ENCODE assay signal across 24 cellular contexts in the genomic region with DNA sequence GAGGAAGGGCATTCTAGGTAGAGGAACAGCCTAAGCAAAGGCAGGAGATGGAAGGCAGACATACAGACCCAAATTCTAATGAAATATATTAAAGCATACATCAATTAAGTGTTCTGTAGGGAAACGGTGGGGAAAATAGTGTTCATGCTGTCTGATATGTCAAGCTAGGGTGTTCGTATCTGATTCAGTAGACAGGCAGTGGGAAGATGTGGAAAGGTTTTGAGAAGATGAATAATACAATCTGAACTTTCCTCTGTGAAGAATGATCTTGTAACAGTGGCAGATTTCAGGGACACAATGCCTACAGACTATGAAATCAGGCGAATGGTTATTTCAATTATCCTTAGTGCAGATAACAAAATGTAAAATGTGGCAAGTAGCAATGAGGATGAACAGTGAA.
"Had no signal": no experiment of that assay in that cellular context is flagged by ENCODE, and none has a peak within 500 bp of the region (broad histone marks: within the 10 kb centered on the region; RNA-seq: fewer than 3 reads in every experiment).

No MANE protein-coding gene starts in this region.

- DNase-seq: activated B cell treated with CpG ODN at 0.5 μM for 24 hours; activated CD4-positive, alpha-beta T cell treated with anti-CD3 and anti-CD28 coated beads for 48 hours; activated CD4-positive, alpha-beta T cell treated with anti-CD3 and anti-CD28 coated beads, Interleukin-2, amount 50 U/mL, for 1 hour; activated CD4-positive, alpha-beta T cell treated with anti-CD3 and anti-CD28 coated beads, Interleukin-2, amount 50 U/mL, for 48 hours; activated CD8-positive, alpha-beta memory T cell treated with anti-CD3 and anti-CD28 coated beads for 24 hours; activated CD8-positive, alpha-beta T cell treated with anti-CD3 and anti-CD28 coated beads for 36 hours; activated effector memory CD4-positive, alpha-beta T cell treated with anti-CD3 and anti-CD28 coated beads, Interleukin-2, amount 50 U/mL, for 16 hours; activated naive CD4-positive, alpha-beta T cell treated with anti-CD3 and anti-CD28 coated beads for 36 hours; activated naive CD8-positive, alpha-beta T cell treated with anti-CD3 and anti-CD28 coated beads for 36 hours; activated naive CD8-positive, alpha-beta T cell treated with anti-CD3 and anti-CD28 coated beads, Interleukin-2, amount 50 U/mL, for 24 hours; activated T-cell treated with anti-CD3 and anti-CD28 coated beads, Interleukin-2, amount 50 U/mL, for 48 hours; adrenal gland; amygdala; aorta; dorsolateral prefrontal cortex; effector memory CD4-positive, alpha-beta T cell; endodermal cell; T-helper 1 cell; T-helper 17 cell; T1000; WERI-Rb-1 had no signal

- H3K4me1 ChIP-seq: adrenal gland, breast epithelium had no signal

- H3K36me3 ChIP-seq: adrenal gland, breast epithelium, cardiac muscle cell, WERI-Rb-1 had no signal

- H3K27me3 ChIP-seq: adrenal gland, breast epithelium, cardiac muscle cell, dorsolateral prefrontal cortex had no signal

- H3K9me3 ChIP-seq: adrenal gland, breast epithelium had no signal

- H3K4me3 ChIP-seq: adrenal gland, breast epithelium, cardiac muscle cell, coronary artery, dorsolateral prefrontal cortex had no signal

- H3K27ac ChIP-seq: adrenal gland, breast epithelium, cardiac muscle cell, coronary artery, dorsolateral prefrontal cortex, WERI-Rb-1 had no signal
